Comparison of ENCODE assay signal across 1 cellular context in genomic region chr10:69061305-69062161, GRCh38.
A peak's percentile ranks its signal among the peaks of the same experiment; 100 is the strongest.
TF ChIP-seq lines count a peak whose summit lies in the region.

No MANE protein-coding gene starts in this region.

TF ChIP-seq in K562, 482 proteins besides CTCF, POLR2A, EP300 and RAD21 (continued from another document and continues in another):
- TF ChIP-seq, protein P1, sequence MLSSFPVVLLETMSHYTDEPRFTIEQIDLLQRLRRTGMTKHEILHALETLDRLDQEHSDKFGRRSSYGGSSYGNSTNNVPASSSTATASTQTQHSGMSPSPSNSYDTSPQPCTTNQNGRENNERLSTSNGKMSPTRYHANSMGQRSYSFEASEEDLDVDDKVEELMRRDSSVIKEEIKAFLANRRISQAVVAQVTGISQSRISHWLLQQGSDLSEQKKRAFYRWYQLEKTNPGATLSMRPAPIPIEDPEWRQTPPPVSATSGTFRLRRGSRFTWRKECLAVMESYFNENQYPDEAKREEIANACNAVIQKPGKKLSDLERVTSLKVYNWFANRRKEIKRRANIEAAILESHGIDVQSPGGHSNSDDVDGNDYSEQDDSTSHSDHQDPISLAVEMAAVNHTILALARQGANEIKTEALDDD (IDR thresholded peaks at IDR 0.05), result no peak
- TF ChIP-seq CEBPG (CRISPR knock-in tag; IDR thresholded peaks at IDR 0.05) (peak; percentile 92), CEBPG (tag; conservative IDR thresholded peaks at IDR 0.05 in 1 of 2, IDR thresholded peaks at IDR 0.05 in 1 of 2) (peak; percentile 98 to 99), KLF1 (tag; IDR thresholded peaks at IDR 0.05) (peak; percentile 39; the same call in 1 of the 2 replicates), GABPB1 (CRISPR knock-in tag; IDR thresholded peaks at IDR 0.05) (peak; percentile 19; the same call in 1 of the 2 replicates), ZNF184 (CRISPR knock-in tag; IDR thresholded peaks at IDR 0.05) (no peak), KLF6 (CRISPR knock-in tag; IDR thresholded peaks at IDR 0.05; ENCODE audit: borderline replicate concordance) (peak; percentile 53; the same call in 1 of the 2 replicates), MAFK (IDR thresholded peaks at IDR 0.05; ENCODE audit: low read length) (no peak; the same call in 1 of the 2 replicates), ZNF318 (IDR thresholded peaks at IDR 0.05; ENCODE audit: borderline replicate concordance in 1 of 2, low read depth in 1 of 2) (0 out of 4 replicates have a peak, but pooled peaks of 1 of the 2 experiments have one; percentile 51), SRSF9 (IDR thresholded peaks at IDR 0.05; ENCODE audit: borderline replicate concordance, low read depth, low read length) (no peak), ZNF766 (CRISPR knock-in tag; conservative IDR thresholded peaks at IDR 0.05) (peak; percentile 50; the same call in 1 of the 2 replicates), CREB3 (tag; conservative IDR thresholded peaks at IDR 0.05; ENCODE audit: low read depth) (peak; percentile 73; the same call in 1 of the 2 replicates), CLOCK (CRISPR knock-in tag; IDR thresholded peaks at IDR 0.05; ENCODE audit: borderline replicate concordance) (no peak), ZFX (CRISPR knock-in tag; IDR thresholded peaks at IDR 0.05) (peak; percentile 52), CHCHD3 (CRISPR knock-in tag; IDR thresholded peaks at IDR 0.05) (no peak), STAT5B (CRISPR knock-in tag; IDR thresholded peaks at IDR 0.05) (no peak), SLC30A9 (CRISPR knock-in tag; IDR thresholded peaks at IDR 0.05) (no peak), CGGBP1 (CRISPR knock-in tag; IDR thresholded peaks at IDR 0.05) (no peak), KDM2B (CRISPR knock-in tag; IDR thresholded peaks at IDR 0.05) (no peak), HEY1 (CRISPR knock-in tag; IDR thresholded peaks at IDR 0.05; ENCODE audit: borderline replicate concordance) (no peak), ETV1 (tag; conservative IDR thresholded peaks at IDR 0.05; ENCODE audit: low read depth) (peak; percentile 84), ZNF695 (CRISPR knock-in tag; IDR thresholded peaks at IDR 0.05) (no peak), SMARCC2 (IDR thresholded peaks at IDR 0.05; ENCODE audit: low read depth) (0 out of 2 replicates have a peak, but pooled peaks have one; percentile 58), PHF21A (IDR thresholded peaks at IDR 0.05; ENCODE audit: borderline replicate concordance, low read depth) (no peak), BRF1 (IDR thresholded peaks at IDR 0.05; ENCODE audit: borderline replicate concordance, extremely low read depth, insufficient read length) (no peak)
- TF ChIP-seq, protein P2, sequence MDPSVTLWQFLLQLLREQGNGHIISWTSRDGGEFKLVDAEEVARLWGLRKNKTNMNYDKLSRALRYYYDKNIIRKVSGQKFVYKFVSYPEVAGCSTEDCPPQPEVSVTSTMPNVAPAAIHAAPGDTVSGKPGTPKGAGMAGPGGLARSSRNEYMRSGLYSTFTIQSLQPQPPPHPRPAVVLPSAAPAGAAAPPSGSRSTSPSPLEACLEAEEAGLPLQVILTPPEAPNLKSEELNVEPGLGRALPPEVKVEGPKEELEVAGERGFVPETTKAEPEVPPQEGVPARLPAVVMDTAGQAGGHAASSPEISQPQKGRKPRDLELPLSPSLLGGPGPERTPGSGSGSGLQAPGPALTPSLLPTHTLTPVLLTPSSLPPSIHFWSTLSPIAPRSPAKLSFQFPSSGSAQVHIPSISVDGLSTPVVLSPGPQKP (CRISPR knock-in tag; IDR thresholded peaks at IDR 0.05), result no peak
- TF ChIP-seq, protein P3, sequence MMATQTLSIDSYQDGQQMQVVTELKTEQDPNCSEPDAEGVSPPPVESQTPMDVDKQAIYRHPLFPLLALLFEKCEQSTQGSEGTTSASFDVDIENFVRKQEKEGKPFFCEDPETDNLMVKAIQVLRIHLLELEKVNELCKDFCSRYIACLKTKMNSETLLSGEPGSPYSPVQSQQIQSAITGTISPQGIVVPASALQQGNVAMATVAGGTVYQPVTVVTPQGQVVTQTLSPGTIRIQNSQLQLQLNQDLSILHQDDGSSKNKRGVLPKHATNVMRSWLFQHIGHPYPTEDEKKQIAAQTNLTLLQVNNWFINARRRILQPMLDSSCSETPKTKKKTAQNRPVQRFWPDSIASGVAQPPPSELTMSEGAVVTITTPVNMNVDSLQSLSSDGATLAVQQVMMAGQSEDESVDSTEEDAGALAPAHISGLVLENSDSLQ (IDR thresholded peaks at IDR 0.05), result 0 out of 2 replicates have a peak, but pooled peaks have one; percentile 17
- TF ChIP-seq, protein P4, sequence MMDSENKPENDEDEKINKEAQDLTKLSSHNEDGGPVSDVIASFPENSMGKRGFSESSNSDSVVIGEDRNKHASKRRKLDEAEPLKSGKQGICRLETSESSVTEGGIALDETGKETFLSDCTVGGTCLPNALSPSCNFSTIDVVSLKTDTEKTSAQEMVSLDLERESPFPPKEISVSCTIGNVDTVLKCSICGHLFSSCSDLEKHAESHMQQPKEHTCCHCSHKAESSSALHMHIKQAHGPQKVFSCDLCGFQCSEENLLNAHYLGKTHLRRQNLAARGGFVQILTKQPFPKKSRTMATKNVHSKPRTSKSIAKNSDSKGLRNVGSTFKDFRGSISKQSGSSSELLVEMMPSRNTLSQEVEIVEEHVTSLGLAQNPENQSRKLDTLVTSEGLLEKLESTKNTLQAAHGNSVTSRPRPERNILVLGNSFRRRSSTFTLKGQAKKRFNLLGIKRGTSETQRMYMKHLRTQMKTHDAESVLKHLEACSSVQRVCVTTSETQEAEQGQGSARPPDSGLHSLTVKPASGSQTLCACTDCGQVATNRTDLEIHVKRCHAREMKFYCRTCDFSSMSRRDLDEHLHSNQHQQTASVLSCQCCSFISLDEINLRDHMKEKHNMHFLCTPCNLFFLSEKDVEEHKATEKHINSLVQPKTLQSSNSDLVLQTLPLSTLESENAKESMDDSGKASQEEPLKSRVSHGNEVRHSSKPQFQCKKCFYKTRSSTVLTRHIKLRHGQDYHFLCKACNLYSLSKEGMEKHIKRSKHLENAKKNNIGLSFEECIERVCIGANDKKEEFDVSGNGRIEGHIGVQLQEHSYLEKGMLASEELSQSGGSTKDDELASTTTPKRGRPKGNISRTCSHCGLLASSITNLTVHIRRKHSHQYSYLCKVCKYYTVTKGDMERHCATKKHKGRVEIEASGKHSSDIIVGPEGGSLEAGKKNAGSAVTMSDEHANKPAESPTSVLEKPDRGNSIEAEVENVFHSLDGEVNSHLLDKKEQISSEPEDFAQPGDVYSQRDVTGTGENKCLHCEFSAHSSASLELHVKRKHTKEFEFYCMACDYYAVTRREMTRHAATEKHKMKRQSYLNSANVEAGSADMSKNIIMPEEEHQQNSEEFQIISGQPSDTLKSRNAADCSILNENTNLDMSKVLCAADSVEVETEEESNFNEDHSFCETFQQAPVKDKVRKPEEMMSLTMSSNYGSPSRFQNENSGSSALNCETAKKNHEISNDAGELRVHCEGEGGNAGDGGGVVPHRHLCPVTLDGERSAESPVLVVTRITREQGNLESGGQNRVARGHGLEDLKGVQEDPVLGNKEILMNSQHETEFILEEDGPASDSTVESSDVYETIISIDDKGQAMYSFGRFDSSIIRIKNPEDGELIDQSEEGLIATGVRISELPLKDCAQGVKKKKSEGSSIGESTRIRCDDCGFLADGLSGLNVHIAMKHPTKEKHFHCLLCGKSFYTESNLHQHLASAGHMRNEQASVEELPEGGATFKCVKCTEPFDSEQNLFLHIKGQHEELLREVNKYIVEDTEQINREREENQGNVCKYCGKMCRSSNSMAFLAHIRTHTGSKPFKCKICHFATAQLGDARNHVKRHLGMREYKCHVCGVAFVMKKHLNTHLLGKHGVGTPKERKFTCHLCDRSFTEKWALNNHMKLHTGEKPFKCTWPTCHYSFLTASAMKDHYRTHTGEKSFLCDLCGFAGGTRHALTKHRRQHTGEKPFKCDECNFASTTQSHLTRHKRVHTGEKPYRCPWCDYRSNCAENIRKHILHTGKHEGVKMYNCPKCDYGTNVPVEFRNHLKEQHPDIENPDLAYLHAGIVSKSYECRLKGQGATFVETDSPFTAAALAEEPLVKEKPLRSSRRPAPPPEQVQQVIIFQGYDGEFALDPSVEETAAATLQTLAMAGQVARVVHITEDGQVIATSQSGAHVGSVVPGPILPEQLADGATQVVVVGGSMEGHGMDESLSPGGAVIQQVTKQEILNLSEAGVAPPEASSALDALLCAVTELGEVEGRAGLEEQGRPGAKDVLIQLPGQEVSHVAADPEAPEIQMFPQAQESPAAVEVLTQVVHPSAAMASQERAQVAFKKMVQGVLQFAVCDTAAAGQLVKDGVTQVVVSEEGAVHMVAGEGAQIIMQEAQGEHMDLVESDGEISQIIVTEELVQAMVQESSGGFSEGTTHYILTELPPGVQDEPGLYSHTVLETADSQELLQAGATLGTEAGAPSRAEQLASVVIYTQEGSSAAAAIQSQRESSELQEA (IDR thresholded peaks at IDR 0.05; ENCODE audit: low read depth), result peak; percentile 75
